In genomic region chr7:22173884-22174573, GRCh38 we compare ENCODE assay signal across 8 cellular contexts.
DNase-seq lines count a peak whose midpoint lies in the region; ATAC-seq and TF ChIP-seq lines count a peak whose summit lies in the region.

No MANE protein-coding gene starts in this region.

- H3K9me3 ChIP-seq in T-helper 17 cell (ENCODE audit: control insufficient read depth, low read length, poor library complexity, severe bottlenecking), result no peaks in the 10 kb centered on the region
- H3K9me3 ChIP-seq in osteoblast (ENCODE audit: low read depth, low read length), result no peaks in the 10 kb centered on the region

- H3K4me2 ChIP-seq in osteoblast (ENCODE audit: insufficient read depth, low read length), result no peak overlapping the region

- H3K9me3 Mint-ChIP-seq in CD14-positive monocyte (peaks cover 0 to 3% (median 0%) of the 10 kb centered on the region in 7 donors), nephron progenitor cell (peaks cover 18% of the 10 kb centered on the region)

- intact Hi-C loops in CD14-positive monocyte (cut with micrococcal nuclease), result no loop called here

- no peak overlapping the region for H2AFZ ChIP-seq in osteoblast (ENCODE audit: low read length)

- peaks cover 0 to 2% (median 0%) of the 10 kb centered on the region in 3 donors for H3K27me3 Mint-ChIP-seq in CD14-positive monocyte (ENCODE audit: low read depth in 3 of 3)
- peaks cover 26% of the 10 kb centered on the region for H3K27me3 Mint-ChIP-seq in T-helper 17 cell
- no peaks in the 10 kb centered on the region for H3K27me3 Mint-ChIP-seq in nephron progenitor cell (ENCODE audit: low read depth, poor library complexity)

- H3K4me3 Mint-ChIP-seq in CD14-positive monocyte (no peak overlapping the region), T-helper 17 cell (no peak overlapping the region), nephron progenitor cell (no peak overlapping the region)

- H3K27me3 ChIP-seq in osteoblast (ENCODE audit: insufficient read depth, low read length), result no peaks in the 10 kb centered on the region

- no peaks in the 10 kb centered on the region for H3K79me2 ChIP-seq in osteoblast (ENCODE audit: insufficient read depth, low read length)

- H3K36me3 ChIP-seq in osteoblast (ENCODE audit: insufficient read depth, low read length), result no peaks in the 10 kb centered on the region

- no peak overlapping the region for H3K27ac ChIP-seq in osteoblast (ENCODE audit: low read depth, low read length)

- H3K4me1 ChIP-seq in osteoblast (ENCODE audit: insufficient read depth, low read length), result no peaks in the 10 kb centered on the region

- ATAC-seq in GM18873 (IDR thresholded peaks at IDR 0.05; ENCODE audit: low FRiP score, unreplicated experiment) (peak; percentile 92), HG03064 (IDR thresholded peaks at IDR 0.05; ENCODE audit: low read depth, unreplicated experiment) (peak; percentile 95), T-helper 17 cell (peak; percentile 64)

- H4K20me1 ChIP-seq in osteoblast (ENCODE audit: insufficient read depth, low read length), result no peaks in the 10 kb centered on the region

- H3K4me1 Mint-ChIP-seq in CD14-positive monocyte (peaks cover 10% of the 10 kb centered on the region), T-helper 17 cell (peaks cover 9% of the 10 kb centered on the region), nephron progenitor cell (no peaks in the 10 kb centered on the region)

- H3K27ac Mint-ChIP-seq in CD14-positive monocyte (peak overlapping the region in 3 of 7 donors; percentile 6 to 70 (median 47)), T-helper 17 cell (peak overlapping the region; percentile 74), nephron progenitor cell (no peak overlapping the region)

- DNase-seq in CD14-positive monocyte (ENCODE audit: low spot score) (peak; percentile 47), T-helper 17 cell (no peak), nephron progenitor cell (no peak), SIG-M5 (lab: John Stamatoyannopoulos, UW) (no peak), osteoblast (ENCODE audit: insufficient read length, low spot score, missing footprints) (no peak)
- peak; percentile 2 to 4 for DNase-seq in stimulated activated CD8-positive, alpha-beta memory T cell treated with anti-CD3 and anti-CD28 coated beads, Interleukin-7, amount 100 ng/mL, for 4 hours (ENCODE audit: low read depth in 2 of 2)

- no peaks in the 10 kb centered on the region for H3K36me3 Mint-ChIP-seq in CD14-positive monocyte
- H3K36me3 Mint-ChIP-seq in T-helper 17 cell (ENCODE audit: low read depth), result no peaks in the 10 kb centered on the region
- peaks cover 28% of the 10 kb centered on the region for H3K36me3 Mint-ChIP-seq in nephron progenitor cell (ENCODE audit: low read depth)

- no peak overlapping the region for H3K4me3 ChIP-seq in osteoblast (ENCODE audit: insufficient read depth, low read length)

- TF ChIP-seq CTCF in CD14-positive monocyte (IDR thresholded peaks at IDR 0.05) (no peak), nephron progenitor cell (IDR thresholded peaks at IDR 0.05) (no peak), osteoblast (IDR thresholded peaks at IDR 0.05; ENCODE audit: extremely low read depth, low read depth, low read length) (no peak)

Comparison
In these comparisons a context has a peak if more than half of its experiments do, and no peak if none do; other contexts are left out.
1. DNase-seq: peak in CD14-positive monocyte (single experiment) and stimulated activated CD8-positive, alpha-beta memory T cell treated with anti-CD3 and anti-CD28 coated beads, Interleukin-7, amount 100 ng/mL, for 4 hours (2 of 2); none in T-helper 17 cell (0 of 3), nephron progenitor cell (single experiment), SIG-M5 (single experiment) and osteoblast (single experiment).
2. Peak in every context shown above with its lines, with median percentiles within 50 percentile points of each other: ATAC-seq.